ENCODE assay signal across 1 cellular context in genomic region chr15:88193415-88193814, GRCh38.
TF ChIP-seq lines count a peak whose summit lies in the region.

No MANE protein-coding gene starts in this region.

TF ChIP-seq in H1, 55 proteins besides CTCF, POLR2A, EP300 and RAD21 (continued from another document):
- TF ChIP-seq E2F6 (IDR thresholded peaks at IDR 0.05) = no peak
